ENCODE assay signal across 8 cellular contexts in the genomic region with DNA sequence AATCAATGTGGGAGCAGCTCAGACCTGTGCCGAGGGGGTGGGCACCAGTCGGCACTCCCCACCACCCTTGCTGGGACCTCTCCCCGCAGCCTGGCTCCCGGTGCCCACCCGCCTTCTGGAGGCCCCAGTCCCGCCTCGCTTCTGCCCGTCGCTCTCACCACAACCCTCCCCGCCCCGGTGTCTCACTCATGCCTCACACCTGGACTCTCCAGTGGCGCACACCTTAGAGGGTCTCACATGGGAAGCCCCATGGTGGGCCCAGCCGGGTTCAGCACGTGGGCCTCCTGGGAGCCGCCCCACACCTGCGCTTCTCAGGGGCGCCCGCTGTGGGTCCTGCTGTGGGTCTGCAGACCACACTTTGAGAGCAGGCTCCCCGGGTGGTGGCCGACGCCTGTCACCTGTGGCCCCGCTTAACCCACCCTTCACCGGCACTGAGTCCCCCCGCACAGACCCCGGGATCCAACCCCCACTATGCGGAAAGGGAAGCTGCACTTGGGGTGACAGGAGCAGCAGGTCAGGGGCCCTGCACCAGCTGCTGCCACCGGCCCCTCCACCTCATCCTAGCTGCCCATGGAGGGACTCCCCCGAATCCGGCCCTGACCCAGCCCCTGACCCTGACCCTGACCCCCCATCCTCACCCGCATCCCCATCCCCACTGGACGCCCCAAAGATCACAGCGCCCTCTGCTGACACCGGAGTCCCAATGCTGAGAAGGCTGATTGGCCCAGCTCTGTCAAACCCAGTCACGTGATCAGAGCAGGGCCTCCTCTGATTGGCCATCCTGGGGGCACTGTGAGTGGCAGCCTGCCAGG. TPM values are rescaled to one million over a fixed set of nuclear protein-coding genes. Genes with fewer than 3 reads are reported as not detected.
DNase-seq lines count a peak whose midpoint lies in the region; ATAC-seq and TF ChIP-seq lines count a peak whose summit lies in the region.

No MANE protein-coding gene starts in this region.

- CTCF ChIA-PET in CD8-positive, alpha-beta memory T cell (lab: Charles Lee) = interaction anchor here (0.9 kb wide), 1 partner anchor 15 kb away, joined by 3 read pairs; no protein-coding TSS in a partner anchor

- H3K9me3 ChIP-seq in CD8-positive, alpha-beta memory T cell (ENCODE audit: low read length) = no peaks in the 10 kb centered on the region
- no peaks in the 10 kb centered on the region for H3K9me3 ChIP-seq in right lobe of liver

- ATAC-seq in right lobe of liver (peak in 3 of 4 donors; percentile 6 to 38 (median 18)), HG03135 (IDR thresholded peaks at IDR 0.05; ENCODE audit: unreplicated experiment) (no peak), sciatic nerve (no peak)

- intact Hi-C loops in right lobe of liver (cut with DNase I) (no loop called here), sciatic nerve (cut with DNase I) (no loop called here)

- H3K4me3 ChIP-seq in CD8-positive, alpha-beta memory T cell (ENCODE audit: low read length) = no peak overlapping the region
- no peak overlapping the region for H3K4me3 ChIP-seq in Jurkat, Clone E6-1 (ENCODE audit: low read length)
- no peak overlapping the region for H3K4me3 ChIP-seq in right lobe of liver

- H3K36me3 Mint-ChIP-seq in CD8-positive, alpha-beta memory T cell = no peaks in the 10 kb centered on the region

- no peaks in the 10 kb centered on the region for H3K4me1 Mint-ChIP-seq in CD8-positive, alpha-beta memory T cell

- peak in 2 of 4 donors; percentile 10 to 39 for TF ChIP-seq CTCF in right lobe of liver (IDR thresholded peaks at IDR 0.05)

- peaks cover 4 to 9% of the 10 kb centered on the region in 2 donors for H3K27me3 Mint-ChIP-seq in CD8-positive, alpha-beta memory T cell

- H3K27me3 ChIP-seq in CD8-positive, alpha-beta memory T cell (ENCODE audit: insufficient read depth, low read length, poor library complexity, severe bottlenecking) = no peaks in the 10 kb centered on the region
- H3K27me3 ChIP-seq in right lobe of liver = no peaks in the 10 kb centered on the region

- no peak overlapping the region for H3K4me3 Mint-ChIP-seq in CD8-positive, alpha-beta memory T cell

- no peak for TF ChIP-seq POLR2A in right lobe of liver (IDR thresholded peaks at IDR 0.05)

- WGBS in right lobe of liver (ENCODE audit: insufficient coverage, low coverage, low lambda C conversion rate, missing lambda C conversion rate) = 92% methylated on average over 25 of the region's 34 CpGs

- no peaks in the 10 kb centered on the region for H3K4me1 ChIP-seq in CD8-positive, alpha-beta memory T cell (ENCODE audit: insufficient read depth, low read length)
- peaks cover 0 to 37% (median 18%) of the 10 kb centered on the region in 4 donors for H3K4me1 ChIP-seq in right lobe of liver

- no peak overlapping the region for H3K27ac Mint-ChIP-seq in CD8-positive, alpha-beta memory T cell

- POLR2A ChIA-PET in CD8-positive, alpha-beta memory T cell (lab: Charles Lee) = no interaction called here

- H3K9me3 Mint-ChIP-seq in CD8-positive, alpha-beta memory T cell = no peaks in the 10 kb centered on the region

- DNase-seq in CD8-positive, alpha-beta memory T cell = peak in 3 of 5 donors; percentile 15 to 21 (median 15)
- DNase-seq in Jurkat, Clone E6-1 (ENCODE audit: low read depth, low spot score) = peak; percentile 57
- DNase-seq in activated T-cell treated with anti-CD3 and anti-CD28 coated beads for 48 hours (ENCODE audit: low read depth) = peak; percentile 47
- no peak for DNase-seq in right lobe of liver
- DNase-seq in NCI-H526 treated with DMSO at 0.1 percent for 48 hours (lab: John Stamatoyannopoulos, UW) = no peak
- DNase-seq in retina = no peak
- DNase-seq in sciatic nerve (ENCODE audit: low spot score) = no peak

- H3K27ac ChIP-seq in CD8-positive, alpha-beta memory T cell (ENCODE audit: low read depth, low read length) = no peak overlapping the region
- peak overlapping the region in 1 of 3 donors; percentile 75 for H3K27ac ChIP-seq in right lobe of liver

- H3K36me3 ChIP-seq in CD8-positive, alpha-beta memory T cell (ENCODE audit: insufficient read depth, low read length) = no peaks in the 10 kb centered on the region
- H3K36me3 ChIP-seq in right lobe of liver = no peaks in the 10 kb centered on the region

RNA-seq across cellular contexts. Expression of gene SLC38A10, which starts 27.4 kb away (rescaled TPM):
- total RNA-seq in CD8-positive, alpha-beta memory T cell = 10 to 100 TPM; 49.0 to 51.0 TPM
- polyA plus RNA-seq in CD8-positive, alpha-beta memory T cell = 71.1 TPM
- 33.4 TPM for polyA plus RNA-seq in Jurkat, Clone E6-1 (2012; ENCODE audit: insufficient read depth, insufficient read length)
- total RNA-seq in right lobe of liver (100 to 1,000 TPM in 1 of 6 experiments, 10 to 100 TPM in 5; 60.9 to 104 (median 86.1) TPM), sciatic nerve (61.6 TPM)

Comparison
In these comparisons a context has a peak if more than half of its experiments do, and no peak if none do; other contexts are left out.
1. DNase-seq: peak in CD8-positive, alpha-beta memory T cell (3 of 5), Jurkat, Clone E6-1 (single experiment) and activated T-cell treated with anti-CD3 and anti-CD28 coated beads for 48 hours (single experiment); none in right lobe of liver (0 of 3), NCI-H526 treated with DMSO at 0.1 percent for 48 hours (single experiment), retina (single experiment) and sciatic nerve (single experiment).
2. ATAC-seq: peak in right lobe of liver (3 of 4); none in HG03135 (single experiment) and sciatic nerve (single experiment).